21 cellular contexts compared by ENCODE assay signal in the genomic region with DNA sequence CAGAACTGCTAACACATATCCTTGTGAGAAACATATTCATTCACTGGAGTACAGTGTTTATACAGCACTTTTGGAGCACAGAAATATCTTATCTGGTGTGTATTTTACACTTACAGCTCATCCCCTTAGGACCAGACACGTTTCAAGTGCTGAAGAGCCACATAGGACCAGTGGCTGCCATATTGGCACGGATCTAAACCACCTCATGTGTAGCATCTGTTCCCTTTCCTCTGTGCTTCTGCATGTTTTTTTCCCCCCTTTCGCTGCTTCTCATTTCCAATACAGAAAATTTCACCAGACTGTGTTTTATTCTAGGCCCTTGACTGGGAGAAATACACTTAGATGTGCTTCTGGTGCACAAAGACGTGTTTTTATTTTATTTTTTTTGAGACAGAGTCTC.
"Had no signal": no experiment of that assay in that cellular context is flagged by ENCODE, and none has a peak within 500 bp of the region (broad histone marks: within the 10 kb centered on the region; RNA-seq: fewer than 3 reads in every experiment).

No MANE protein-coding gene starts in this region.

- ATAC-seq: effector memory CD8-positive, alpha-beta T cell; esophagus mucosa; foreskin keratinocyte; gastrocnemius medialis; gastroesophageal sphincter; heart left ventricle; heart right ventricle had no signal

- H3K4me3 Mint-ChIP-seq: dendritic cell treated with granulocyte-macrophage colony-stimulating factor and Interleukin-4, amounts not matched to agents 40 ng/mL and 50 ng/mL, for 4 days; effector memory CD8-positive, alpha-beta T cell; endodermal cell had no signal

- H3K4me1 Mint-ChIP-seq: endodermal cell had no signal

- H3K27ac Mint-ChIP-seq: dendritic cell treated with granulocyte-macrophage colony-stimulating factor and Interleukin-4, amounts not matched to agents 40 ng/mL and 50 ng/mL, for 4 days; effector memory CD8-positive, alpha-beta T cell; endodermal cell had no signal

- H3K27me3 Mint-ChIP-seq: dendritic cell treated with granulocyte-macrophage colony-stimulating factor and Interleukin-4, amounts not matched to agents 40 ng/mL and 50 ng/mL, for 4 days; effector memory CD8-positive, alpha-beta T cell had no signal

- H3K9me3 Mint-ChIP-seq: dendritic cell treated with granulocyte-macrophage colony-stimulating factor and Interleukin-4, amounts not matched to agents 40 ng/mL and 50 ng/mL, for 4 days; effector memory CD8-positive, alpha-beta T cell had no signal

- DNase-seq: colonic mucosa; cortex of kidney; dermis blood vessel endothelial cell; effector CD4-positive, alpha-beta T cell; effector CD8-positive, alpha-beta T cell; effector memory CD4-positive, alpha-beta T cell; effector memory CD8-positive, alpha-beta T cell; endodermal cell; esophagus squamous epithelium; foreskin fibroblast; foreskin keratinocyte; foreskin melanocyte; gastrocnemius medialis; glutamatergic neuron; head of caudate nucleus; heart left ventricle; heart right ventricle; hippocampal formation had no signal
